In genomic region chr11:32312865-32313403, GRCh38 we compare ENCODE assay signal across 8 cellular contexts.
DNase-seq lines count a peak whose midpoint lies in the region; ATAC-seq and TF ChIP-seq lines count a peak whose summit lies in the region.

No MANE protein-coding gene starts in this region.

- H3K9me3 ChIP-seq in adipocyte (ENCODE audit: control insufficient read depth, low read length) = no peaks in the 10 kb centered on the region
- H3K9me3 ChIP-seq in stomach = no peaks in the 10 kb centered on the region

- no peak overlapping the region for H3K27ac ChIP-seq in stomach

- ATAC-seq in GM19468 (IDR thresholded peaks at IDR 0.05; ENCODE audit: extremely low read depth, unreplicated experiment) (peak; percentile 41), HG02623 (IDR thresholded peaks at IDR 0.05; ENCODE audit: unreplicated experiment) (no peak)

- peak in 3 of 7 experiments; percentile 21 to 37 (median 37) for TF ChIP-seq CTCF in stomach (IDR thresholded peaks at IDR 0.05)

- peak overlapping the region; percentile 83 for H3K9ac ChIP-seq in adipocyte (ENCODE audit: low read length)

- WGBS in stomach, 5 donors = 36 to 46% (median 42%) methylated on average over 11 to 12 of the region's 12 CpGs

- H3K4me3 ChIP-seq in adipocyte (ENCODE audit: low read length) = peak overlapping the region; percentile 70
- H3K4me3 ChIP-seq in stomach = no peak overlapping the region

- H3K4me1 ChIP-seq in adipocyte (ENCODE audit: control insufficient read depth, insufficient read depth, low read length) (peaks cover 45% of the 10 kb centered on the region), stomach (peaks cover 0 to 28% (median 10%) of the 10 kb centered on the region in 4 donors)

- DNase-seq in DMS 273 treated with DMSO at 0.1 percent for 48 hours (lab: John Stamatoyannopoulos, UW) = peak; percentile 24
- DNase-seq in NCI-H1694 treated with DMSO at 0.1 percent for 48 hours (lab: John Stamatoyannopoulos, UW) = peak; percentile 84
- DNase-seq in adipocyte (ENCODE audit: low read depth) = peak; percentile 46
- DNase-seq in iPS-NIHi7 (ENCODE audit: extremely low spot score) = peak; percentile 70
- DNase-seq in stromal cell of bone marrow (ENCODE audit: low read depth) = peak; percentile 47
- no peak for DNase-seq in stomach

- no peaks in the 10 kb centered on the region for H3K27me3 ChIP-seq in adipocyte (replicated peaks; ENCODE audit: control insufficient read depth, insufficient read depth, low read length)
- H3K27me3 ChIP-seq in stomach = peaks cover 0 to 12% (median 0%) of the 10 kb centered on the region in 3 donors

- intact Hi-C loops in stomach (cut with DNase I; ENCODE audit: low total_unique reads) = no loop called here

- no peak for TF ChIP-seq EP300 in stomach (IDR thresholded peaks at IDR 0.05)

- H3K36me3 ChIP-seq in adipocyte (ENCODE audit: control insufficient read depth, insufficient read depth, low read length, severe bottlenecking) = no peaks in the 10 kb centered on the region
- H3K36me3 ChIP-seq in stomach = no peaks in the 10 kb centered on the region

- no peak for TF ChIP-seq POLR2A in stomach (IDR thresholded peaks at IDR 0.05)
